ENCODE assay signal across 9 cellular contexts in the genomic region with DNA sequence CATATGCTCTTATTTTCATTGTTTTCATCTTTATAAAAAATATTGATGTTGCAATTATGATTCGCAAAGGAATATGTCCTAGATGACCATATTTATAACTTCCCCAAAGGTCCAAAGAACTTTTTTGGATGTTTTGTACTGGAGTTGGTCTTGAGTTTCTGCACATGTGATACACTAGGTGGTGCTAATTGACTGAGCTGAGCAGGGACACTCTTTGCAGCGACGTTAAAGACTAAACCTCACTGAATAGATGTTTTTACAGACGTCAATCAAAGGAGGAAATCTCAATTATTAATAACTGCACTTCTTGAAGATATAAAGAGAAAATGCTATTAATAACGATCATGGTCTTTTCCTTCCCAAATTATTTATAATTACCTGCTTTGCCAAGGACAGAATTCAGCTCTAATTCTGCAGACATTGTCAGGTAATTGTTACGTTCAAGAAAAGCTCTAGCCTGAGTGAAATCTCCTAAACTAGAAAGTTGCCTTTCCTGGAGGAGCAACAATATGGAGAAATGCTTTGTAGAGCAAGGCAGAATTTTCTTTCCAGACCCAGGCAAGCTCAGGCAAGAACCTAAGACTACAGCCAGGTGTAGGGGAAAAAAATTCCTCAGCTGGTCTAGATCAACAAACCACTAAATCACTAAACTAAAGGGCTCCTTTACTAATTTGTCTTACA.
DNase-seq lines count a peak whose midpoint lies in the region; ATAC-seq and TF ChIP-seq lines count a peak whose summit lies in the region.
"Had no signal": no experiment of that assay in that cellular context is flagged by ENCODE, and none has a peak within 500 bp of the region (broad histone marks: within the 10 kb centered on the region; RNA-seq: fewer than 3 reads in every experiment).

No MANE protein-coding gene starts in this region.

- no peak overlapping the region for H3K4me3 ChIP-seq in cardiac muscle cell

- H3K36me3 ChIP-seq in cardiac muscle cell = no peaks in the 10 kb centered on the region

- H3K27me3 ChIP-seq in cardiac muscle cell = no peaks in the 10 kb centered on the region

- DNase-seq in cardiac muscle cell (ENCODE audit: low read depth in 1 of 2, low spot score in 1 of 2) (peak; percentile 54 to 70), cardiac septum (ENCODE audit: low spot score) (no peak), amniotic epithelial cell (ENCODE audit: low read depth) (peak; percentile 50), left kidney (ENCODE audit: low read depth, low spot score) (peak; percentile 68), globus pallidus (ENCODE audit: low spot score) (no peak), glutamatergic neuron (no peak)

- H3K27me3 Mint-ChIP-seq in glutamatergic neuron (ENCODE audit: unreplicated experiment) = no peaks in the 10 kb centered on the region

- H3K27ac Mint-ChIP-seq in glutamatergic neuron (ENCODE audit: unreplicated experiment) = no peak overlapping the region
- H3K27ac Mint-ChIP-seq: dendritic cell treated with granulocyte-macrophage colony-stimulating factor and Interleukin-4, amounts not matched to agents 40 ng/mL and 50 ng/mL, for 4 days had no signal

- H3K9me3 ChIP-seq in cardiac muscle cell (ENCODE audit: low read depth) = no peaks in the 10 kb centered on the region

- H3K9me3 Mint-ChIP-seq in glutamatergic neuron (ENCODE audit: unreplicated experiment) = no peaks in the 10 kb centered on the region
- H3K9me3 Mint-ChIP-seq: dendritic cell treated with granulocyte-macrophage colony-stimulating factor and Interleukin-4, amounts not matched to agents 40 ng/mL and 50 ng/mL, for 4 days had no signal

- H3K4me3 Mint-ChIP-seq in glutamatergic neuron (ENCODE audit: unreplicated experiment) = no peak overlapping the region
- H3K4me3 Mint-ChIP-seq: dendritic cell treated with granulocyte-macrophage colony-stimulating factor and Interleukin-4, amounts not matched to agents 40 ng/mL and 50 ng/mL, for 4 days had no signal

- H3K4me1 Mint-ChIP-seq in glutamatergic neuron (ENCODE audit: low read depth, unreplicated experiment) = no peaks in the 10 kb centered on the region

- no peaks in the 10 kb centered on the region for H3K36me3 Mint-ChIP-seq in glutamatergic neuron (ENCODE audit: unreplicated experiment)

- peak; percentile 73 for TF ChIP-seq CTCF in cardiac muscle cell (IDR thresholded peaks at IDR 0.05; ENCODE audit: low read depth, low read length)
- peak; percentile 81 for TF ChIP-seq CTCF in LNCAP (IDR thresholded peaks at IDR 0.05)
- no peak for TF ChIP-seq CTCF in glutamatergic neuron (IDR thresholded peaks at IDR 0.05; ENCODE audit: partially characterized antibody, unreplicated experiment)

- intact Hi-C loops in cardiac septum (cut with DNase I) = no loop called here

- no peaks in the 10 kb centered on the region for H3K4me1 ChIP-seq in cardiac muscle cell (ENCODE audit: low read depth)

- H3K27ac ChIP-seq in cardiac muscle cell = no peak overlapping the region

- ATAC-seq in HG02759 (IDR thresholded peaks at IDR 0.05; ENCODE audit: unreplicated experiment) = no peak

Comparison
In these comparisons a context has a peak if more than half of its experiments do, and no peak if none do; other contexts are left out.
1. DNase-seq: peak in cardiac muscle cell (2 of 2), amniotic epithelial cell (single experiment) and left kidney (single experiment); none in cardiac septum (single experiment), globus pallidus (single experiment) and glutamatergic neuron (single experiment).